ENCODE assay signal across 14 cellular contexts in the genomic region with DNA sequence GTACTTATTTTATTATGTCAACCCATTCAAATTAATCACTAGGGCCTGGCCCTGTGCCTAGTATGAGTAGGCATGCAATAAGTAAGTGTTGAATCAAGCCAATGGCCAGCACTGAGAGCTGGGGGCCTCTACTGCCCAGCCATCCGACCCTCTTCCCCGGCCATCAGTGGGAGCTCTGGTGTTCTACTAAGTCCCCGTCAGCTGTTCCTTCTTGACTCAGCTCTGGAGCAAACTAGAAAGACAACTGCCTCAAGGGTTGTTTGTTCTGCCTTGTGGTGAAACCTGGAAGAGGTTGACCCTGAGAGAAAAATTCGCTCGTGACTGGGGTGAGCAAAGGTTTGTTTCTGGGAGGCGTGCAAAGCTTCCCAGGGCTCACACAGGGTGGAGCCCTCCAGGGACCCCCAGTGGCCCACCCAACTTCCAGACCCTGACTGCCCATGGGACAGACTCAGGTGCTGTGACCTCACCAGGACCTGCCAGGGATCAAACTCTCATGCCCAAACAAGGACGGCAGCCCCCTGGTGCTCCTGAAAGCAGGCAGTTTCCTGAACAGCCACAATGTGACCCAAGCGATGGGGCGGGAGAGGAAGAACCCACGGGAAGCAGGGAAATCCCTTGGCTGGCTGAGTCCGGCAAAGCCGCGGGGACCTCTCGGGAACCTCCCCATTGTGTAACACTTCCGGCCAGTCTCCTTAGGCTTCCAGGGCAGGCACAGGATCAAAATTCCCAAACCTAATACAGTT. TPM values are rescaled to one million over a fixed set of nuclear protein-coding genes. Genes with fewer than 3 reads are reported as not detected.
DNase-seq lines count a peak whose midpoint lies in the region; ATAC-seq and TF ChIP-seq lines count a peak whose summit lies in the region.
"Had no signal": no experiment of that assay in that cellular context is flagged by ENCODE, and none has a peak within 500 bp of the region (broad histone marks: within the 10 kb centered on the region; RNA-seq: fewer than 3 reads in every experiment).

No MANE protein-coding gene starts in this region.

- 0 out of 4 replicates have a peak, but pooled peaks cover 0 to 3% of the 10 kb centered on the region in 2 experiments for H3K4me1 ChIP-seq in SK-N-SH (ENCODE audit: control insufficient read depth in 1 of 2, insufficient read depth in 2 of 2, low read depth in 1 of 2, low read length in 1 of 2)
- H3K4me1 ChIP-seq in heart right ventricle, result peaks cover 0 to 24% (median 16%) of the 10 kb centered on the region in 9 donors
- H3K4me1 ChIP-seq in neuronal stem cell (ENCODE audit: control insufficient read depth in 2 of 2, insufficient read depth in 1 of 2, low read depth in 1 of 2, low read length in 2 of 2), result no peaks in the 10 kb centered on the region

- H2AFZ ChIP-seq in SK-N-SH (ENCODE audit: low read depth), result no peak overlapping the region
- no peak overlapping the region for H2AFZ ChIP-seq in neuronal stem cell (ENCODE audit: low read length)

- H4K20me1 ChIP-seq in SK-N-SH (ENCODE audit: insufficient read depth), result no peaks in the 10 kb centered on the region

- H3K4ac ChIP-seq in neuronal stem cell (ENCODE audit: low read length), result no peak overlapping the region

- H4K91ac ChIP-seq in neuronal stem cell (ENCODE audit: low read depth, low read length, poor library complexity), result no peak overlapping the region

- no peak overlapping the region for H3K4me3 ChIP-seq in SK-N-SH (ENCODE audit: low read depth in 2 of 2, low read length in 1 of 2)
- H3K4me3 ChIP-seq in heart right ventricle, result no peak overlapping the region
- no peak overlapping the region for H3K4me3 ChIP-seq in neuronal stem cell (ENCODE audit: low read length in 2 of 2)

- no peaks in the 10 kb centered on the region for H3K9me2 ChIP-seq in SK-N-SH

- H2BK15ac ChIP-seq in neuronal stem cell (ENCODE audit: low read length), result no peak overlapping the region

- no peak overlapping the region for H3K14ac ChIP-seq in neuronal stem cell (ENCODE audit: low read length)

- H2BK12ac ChIP-seq in neuronal stem cell (ENCODE audit: low read length), result no peak overlapping the region

- H3K9ac ChIP-seq in SK-N-SH (no peak overlapping the region), neuronal stem cell (ENCODE audit: low read depth, low read length, poor library complexity) (no peak overlapping the region)

- CTCF ChIA-PET in SK-N-SH (lab: Yijun Ruan, JAX), result interaction anchor here (0.6 kb wide), 1 partner anchor 203 kb away, joined by 3 read pairs; no protein-coding TSS in a partner anchor

- no peak overlapping the region for H2AK5ac ChIP-seq in neuronal stem cell (ENCODE audit: low read depth, low read length)

- H4K8ac ChIP-seq in neuronal stem cell (ENCODE audit: low read depth, low read length), result no peak overlapping the region

- DNase-seq in SK-N-SH (no peak), heart right ventricle (peak; percentile 74 to 83), neuronal stem cell (ENCODE audit: low spot score) (no peak), GM19240 (ENCODE audit: insufficient read length, low spot score) (no peak), germinal center (ENCODE audit: low spot score) (no peak), T-helper 2 cell (no peak)
- DNase-seq: 8988T; activated CD4-positive, alpha-beta memory T cell treated with anti-CD3 and anti-CD28 coated beads, Interleukin-2, amount 10 ng/mL, durations not matched to agents 7 days and 5 days; activated naive CD4-positive, alpha-beta T cell had no signal

- H3K18ac ChIP-seq in neuronal stem cell (ENCODE audit: low read length), result no peak overlapping the region

- H3K79me2 ChIP-seq in SK-N-SH (ENCODE audit: insufficient read depth), result no peaks in the 10 kb centered on the region

- no peak overlapping the region for H2BK120ac ChIP-seq in neuronal stem cell (ENCODE audit: low read depth, low read length)

- no peak for TF ChIP-seq EP300 in SK-N-SH (IDR thresholded peaks at IDR 0.05; ENCODE audit: borderline replicate concordance in 1 of 2, low read depth in 1 of 2, low read length in 1 of 2)

- ATAC-seq in SK-N-SH treated with all-trans-retinoic acid at 6 μM for 48 hours (no peak), heart right ventricle (peak; percentile 91 to 97 (median 96)), HG03025 (IDR thresholded peaks at IDR 0.05; ENCODE audit: low FRiP score, unreplicated experiment) (no peak)

- H3K36me3 ChIP-seq in SK-N-SH (replicated peaks in 1 of 2; ENCODE audit: control insufficient read depth in 1 of 2, insufficient read depth in 2 of 2, low read length in 1 of 2) (no peaks in the 10 kb centered on the region), heart right ventricle (no peaks in the 10 kb centered on the region), neuronal stem cell (replicated peaks in 1 of 2; ENCODE audit: control insufficient read depth in 2 of 2, insufficient read depth in 2 of 2, low read length in 2 of 2) (no peaks in the 10 kb centered on the region)

- WGBS in SK-N-SH (ENCODE audit: low lambda C conversion rate), result 76% methylated on average over 14 of the region's 15 CpGs
- WGBS in heart right ventricle, 2 donors, result 49 to 60% methylated on average over 15 of the region's 15 CpGs
- WGBS in neuronal stem cell (ENCODE audit: extremely low coverage in 2 of 2, insufficient read length in 2 of 2, insufficient replicate concordance in 1 of 2), 2 donors, result no CpG with 5 or more reads among the region's 15 CpGs

- H3K23ac ChIP-seq in neuronal stem cell (ENCODE audit: low read depth, low read length, poor library complexity), result no peak overlapping the region

- H3K4me2 ChIP-seq in SK-N-SH (no peak overlapping the region), neuronal stem cell (ENCODE audit: insufficient read depth, low read length, poor library complexity, severe bottlenecking) (peak overlapping the region; percentile 3)

- TF ChIP-seq RAD21 in SK-N-SH (IDR thresholded peaks at IDR 0.05; ENCODE audit: low read length), result no peak

- intact Hi-C loops in heart right ventricle (cut with DNase I), result loop anchor here in 4 of 10 donors (1.0 to 10.0 kb wide), 4 partner anchors 63 to 147 kb away; a partner anchor contains a TSS

- POLR2A ChIA-PET in SK-N-SH (lab: Yijun Ruan, JAX), result no interaction called here

- no peaks in the 10 kb centered on the region for H3K79me1 ChIP-seq in neuronal stem cell (ENCODE audit: low read depth, low read length)

- no peak overlapping the region for H2BK5ac ChIP-seq in neuronal stem cell (ENCODE audit: low read length)

- no peak overlapping the region for H3K27ac ChIP-seq in SK-N-SH (ENCODE audit: low read depth in 2 of 2, low read length in 1 of 2)
- peak overlapping the region in 6 of 10 donors; percentile 45 to 70 (median 59) for H3K27ac ChIP-seq in heart right ventricle
- no peak overlapping the region for H3K27ac ChIP-seq in neuronal stem cell (replicated peaks; ENCODE audit: low read length)

- H3K27me3 ChIP-seq in SK-N-SH (ENCODE audit: insufficient read depth) (peaks cover 13% of the 10 kb centered on the region; the same call in 1 of the 2 replicates), heart right ventricle (peaks cover 0 to 4% (median 0%) of the 10 kb centered on the region in 7 donors), neuronal stem cell (ENCODE audit: control insufficient read depth in 3 of 3, insufficient read depth in 3 of 3, low read depth in 1 of 3, low read length in 3 of 3) (no peaks in the 10 kb centered on the region)

- H3F3A ChIP-seq in SK-N-SH (replicated peaks; ENCODE audit: insufficient read depth), result peaks cover 3% of the 10 kb centered on the region

- TF ChIP-seq CTCF in SK-N-SH (IDR thresholded peaks at IDR 0.05) (no peak), heart right ventricle (IDR thresholded peaks at IDR 0.05) (no peak)

- H3K9me3 ChIP-seq in SK-N-SH (no peaks in the 10 kb centered on the region), heart right ventricle (no peaks in the 10 kb centered on the region), neuronal stem cell (replicated peaks in 1 of 2; ENCODE audit: control insufficient read depth in 2 of 2, insufficient read depth in 1 of 2, low read depth in 1 of 2, low read length in 2 of 2) (no peaks in the 10 kb centered on the region)

TF ChIP-seq in SK-N-SH treated with all-trans-retinoic acid at 6 μM for 48 hours, 23 proteins besides CTCF, POLR2A, EP300 and RAD21 (continues in another document):
- peak; percentile 62 for TF ChIP-seq ISL1 (CRISPR knock-in tag; IDR thresholded peaks at IDR 0.05)
- 0 out of 2 replicates have a peak, but pooled peaks have one; percentile 17 for TF ChIP-seq TCF4 (CRISPR knock-in tag; IDR thresholded peaks at IDR 0.05; ENCODE audit: borderline replicate concordance)
- no peak for TF ChIP-seq SNAI2 (CRISPR knock-in tag; IDR thresholded peaks at IDR 0.05)

TF ChIP-seq in SK-N-SH, 30 proteins besides CTCF, POLR2A, EP300 and RAD21:
- TF ChIP-seq POLR2AphosphoS5 (IDR thresholded peaks at IDR 0.05; ENCODE audit: low read depth, low read length), result no peak
- TF ChIP-seq ELF1 (IDR thresholded peaks at IDR 0.05), result no peak
- TF ChIP-seq, protein P1, sequence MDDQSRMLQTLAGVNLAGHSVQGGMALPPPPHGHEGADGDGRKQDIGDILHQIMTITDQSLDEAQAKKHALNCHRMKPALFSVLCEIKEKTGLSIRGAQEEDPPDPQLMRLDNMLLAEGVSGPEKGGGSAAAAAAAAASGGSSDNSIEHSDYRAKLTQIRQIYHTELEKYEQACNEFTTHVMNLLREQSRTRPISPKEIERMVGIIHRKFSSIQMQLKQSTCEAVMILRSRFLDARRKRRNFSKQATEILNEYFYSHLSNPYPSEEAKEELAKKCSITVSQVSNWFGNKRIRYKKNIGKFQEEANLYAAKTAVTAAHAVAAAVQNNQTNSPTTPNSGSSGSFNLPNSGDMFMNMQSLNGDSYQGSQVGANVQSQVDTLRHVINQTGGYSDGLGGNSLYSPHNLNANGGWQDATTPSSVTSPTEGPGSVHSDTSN (IDR thresholded peaks at IDR 0.05), result no peak
- no peak for TF ChIP-seq TEAD4 (IDR thresholded peaks at IDR 0.05; ENCODE audit: borderline replicate concordance, insufficient read depth)
- no peak for TF ChIP-seq NRF1 (IDR thresholded peaks at IDR 0.05; ENCODE audit: low read depth, low read length)

RNA-seq across cellular contexts. Expression of a gene that starts 50.4 kb away (rescaled TPM):
- polyA plus RNA-seq in SK-N-SH (2012; rRNA removed), result not detected in 2 replicates
- not detected in 2 replicates for polyA plus RNA-seq in SK-N-SH (2012; cell fraction: cytosol; rRNA removed)
- not detected in 2 replicates for polyA plus RNA-seq in SK-N-SH (2012; cell fraction: nucleus; rRNA removed)
- total RNA-seq in heart right ventricle, result not detected
- polyA plus RNA-seq in heart right ventricle, result not detected
- not detected for polyA plus RNA-seq in neuronal stem cell (2013, experiment 1 of 2)
- polyA plus RNA-seq in neuronal stem cell (2013, experiment 2 of 2), result not detected
- total RNA-seq: activated CD4-positive, alpha-beta memory T cell treated with anti-CD3 and anti-CD28 coated beads, Interleukin-2, amount 10 ng/mL, durations not matched to agents 7 days and 5 days; chondrocyte; OCI-LY7; renal cortical epithelial cell had no signal

Comparison
In these comparisons a context has a peak if more than half of its experiments do, and no peak if none do; other contexts are left out.
1. ATAC-seq: peak in heart right ventricle (8 of 8); none in SK-N-SH treated with all-trans-retinoic acid at 6 μM for 48 hours (single experiment) and HG03025 (single experiment).
2. DNase-seq: peak in heart right ventricle (2 of 2); none in SK-N-SH (single experiment), neuronal stem cell (single experiment), GM19240 (single experiment), germinal center (single experiment) and T-helper 2 cell (0 of 5).
3. H3K27ac ChIP-seq: peak in heart right ventricle (6 of 10); none in SK-N-SH (0 of 2) and neuronal stem cell (single experiment).